ENCODE assay signal across 10 cellular contexts in genomic region chr5:139985733-139986132, GRCh38. TPM values are rescaled to one million over a fixed set of nuclear protein-coding genes. Genes with fewer than 3 reads are reported as not detected.
DNase-seq lines count a peak whose midpoint lies in the region; ATAC-seq and TF ChIP-seq lines count a peak whose summit lies in the region.
"Had no signal": no experiment of that assay in that cellular context is flagged by ENCODE, and none has a peak within 500 bp of the region (broad histone marks: within the 10 kb centered on the region; RNA-seq: fewer than 3 reads in every experiment).

No MANE protein-coding gene starts in this region.

- H3K9me2 ChIP-seq in PC-9 (ENCODE audit: insufficient read depth): no peaks in the 10 kb centered on the region

- H4K20me1 ChIP-seq in PC-9 (ENCODE audit: insufficient read depth): no peaks in the 10 kb centered on the region

- H3K27me3 Mint-ChIP-seq in activated T-cell treated with anti-CD3 and anti-CD28 coated beads, Interleukin-2, amount 50 U/mL, for 24 hours: peaks cover 28% of the 10 kb centered on the region

- H3K27me3 ChIP-seq in PC-9 (ENCODE audit: insufficient read depth, low read depth) (0 out of 2 replicates have a peak, but pooled peaks cover 3% of the 10 kb centered on the region), colonic mucosa (no peaks in the 10 kb centered on the region)
- H3K27me3 ChIP-seq: testis had no signal

- peak overlapping the region; percentile 66 for H3K4me2 ChIP-seq in PC-9

- TF ChIP-seq CTCF in PC-9 (conservative IDR thresholded peaks at IDR 0.05) (no peak), fibroblast of mammary gland (conservative IDR thresholded peaks at IDR 0.05; ENCODE audit: control insufficient read depth, insufficient read depth, low read depth, low read length) (no peak), colonic mucosa (IDR thresholded peaks at IDR 0.05) (no peak)

- H3K27ac ChIP-seq in PC-9 (peak overlapping the region; percentile 79), colonic mucosa (no peak overlapping the region)
- H3K27ac ChIP-seq: testis had no signal

- no peak overlapping the region for H3K27ac Mint-ChIP-seq in activated T-cell treated with anti-CD3 and anti-CD28 coated beads, Interleukin-2, amount 50 U/mL, for 24 hours

- DNase-seq in H4 (ENCODE audit: low spot score) (peak; percentile 34), PC-9 (peak in 1 of 2 experiments; percentile 82), fibroblast of mammary gland (ENCODE audit: low read depth) (peak; percentile 78), skeletal muscle cell (ENCODE audit: low read depth) (peak; percentile 40), sciatic nerve (ENCODE audit: low spot score) (no peak), NCI-H2171 treated with DMSO at 0.1 percent for 48 hours (lab: John Stamatoyannopoulos, UW) (no peak), colonic mucosa (no peak)
- no peak for DNase-seq in activated T-cell treated with anti-CD3 and anti-CD28 coated beads, Interleukin-2, amount 50 U/mL, for 24 hours
- DNase-seq: activated CD8-positive, alpha-beta memory T cell treated with anti-CD3 and anti-CD28 coated beads for 24 hours; testis had no signal

- no peaks in the 10 kb centered on the region for H3K4me1 Mint-ChIP-seq in activated T-cell treated with anti-CD3 and anti-CD28 coated beads, Interleukin-2, amount 50 U/mL, for 24 hours (ENCODE audit: low read depth)

- POLR2A ChIA-PET in PC-9 (lab: Charles Lee; ENCODE audit: unreplicated experiment): no interaction called here

- no peaks in the 10 kb centered on the region for H3K9me3 Mint-ChIP-seq in activated T-cell treated with anti-CD3 and anti-CD28 coated beads, Interleukin-2, amount 50 U/mL, for 24 hours

- ATAC-seq in sciatic nerve: no peak

- H3K36me3 Mint-ChIP-seq in activated T-cell treated with anti-CD3 and anti-CD28 coated beads, Interleukin-2, amount 50 U/mL, for 24 hours (ENCODE audit: low read depth): no peaks in the 10 kb centered on the region

- H3K9me3 ChIP-seq in PC-9 (ENCODE audit: insufficient read depth, low read depth) (no peaks in the 10 kb centered on the region), colonic mucosa (no peaks in the 10 kb centered on the region)
- H3K9me3 ChIP-seq: testis had no signal

- H3F3A ChIP-seq in PC-9 (ENCODE audit: insufficient read depth, low read depth): peaks cover 23% of the 10 kb centered on the region

- H3K4me1 ChIP-seq in PC-9 (replicated peaks; ENCODE audit: insufficient read depth) (peaks cover 28% of the 10 kb centered on the region), colonic mucosa (no peaks in the 10 kb centered on the region)
- H3K4me1 ChIP-seq: testis had no signal

- no peaks in the 10 kb centered on the region for H3K79me2 ChIP-seq in PC-9 (ENCODE audit: low read depth)

- no peak overlapping the region for H3K9ac ChIP-seq in colonic mucosa (ENCODE audit: low read depth in 2 of 2, low read length in 2 of 2)

- no peak overlapping the region for H3K4me3 Mint-ChIP-seq in activated T-cell treated with anti-CD3 and anti-CD28 coated beads, Interleukin-2, amount 50 U/mL, for 24 hours

- BruUV-seq in PC-9 (replicated peaks; lab: Mats Ljungman, UMichigan): no TSS peak

- CTCF ChIA-PET in PC-9 (lab: Charles Lee): no interaction called here

- H2AFZ ChIP-seq in PC-9: 0 out of 2 replicates have a peak overlapping the region, but pooled peaks have one; percentile 11

- H3K36me3 ChIP-seq in PC-9 (ENCODE audit: low read depth) (no peaks in the 10 kb centered on the region), colonic mucosa (no peaks in the 10 kb centered on the region)

- H3K4me3 ChIP-seq in PC-9: no peak overlapping the region; the same call in 1 of the 2 replicates
- no peak overlapping the region for H3K4me3 ChIP-seq in fibroblast of mammary gland (ENCODE audit: control insufficient read depth, low read depth, low read length)
- no peak overlapping the region for H3K4me3 ChIP-seq in skeletal muscle cell (ENCODE audit: low read depth, low read length)
- no peak overlapping the region for H3K4me3 ChIP-seq in colonic mucosa
- H3K4me3 ChIP-seq: testis had no signal

- intact Hi-C loops in PC-9 (cut with micrococcal nuclease; ENCODE audit: unreplicated experiment): no loop called here
- intact Hi-C loops in sciatic nerve (cut with DNase I): no loop called here
- intact Hi-C loops in colonic mucosa (cut with DNase I): no loop called here

RNA-seq across cellular contexts. Expression of gene NRG2, which starts 57.4 kb away (rescaled TPM):
- 0.14 and 0.25 TPM in 2 replicates for total RNA-seq in H4 (2014; rRNA removed; shearing (Covaris generic))
- total RNA-seq in PC-9 (2021) (not detected in 2 replicates), sciatic nerve (1.7 TPM), colonic mucosa (under 1 TPM; 0.10 to 0.48 TPM)

Comparison
In these comparisons a context has a peak if more than half of its experiments do, and no peak if none do; other contexts are left out.
1. DNase-seq: peak in H4 (single experiment), fibroblast of mammary gland (single experiment) and skeletal muscle cell (single experiment); none in activated T-cell treated with anti-CD3 and anti-CD28 coated beads, Interleukin-2, amount 50 U/mL, for 24 hours (single experiment), sciatic nerve (single experiment), NCI-H2171 treated with DMSO at 0.1 percent for 48 hours (single experiment) and colonic mucosa (single experiment).